In the genomic region with DNA sequence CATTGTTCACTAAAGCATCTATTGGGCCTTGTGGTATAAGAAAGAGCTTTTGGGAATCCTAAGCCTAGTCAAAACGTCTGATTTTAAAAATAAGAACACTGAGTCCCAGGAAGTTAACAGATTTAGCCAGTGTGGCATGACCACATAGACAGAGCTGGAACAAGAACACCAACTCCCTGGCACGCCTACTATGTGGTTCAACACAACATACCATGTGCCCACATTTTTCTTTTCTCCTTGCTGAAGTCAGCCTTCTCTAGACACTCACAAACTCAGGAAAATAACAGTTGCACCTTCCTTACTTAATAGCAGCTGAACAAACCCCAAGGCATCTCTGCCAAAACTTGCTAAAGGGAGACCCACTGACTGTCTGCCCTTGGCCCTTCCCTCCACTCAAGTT, we compare ENCODE assay signal across 14 cellular contexts.
"Had no signal": no experiment of that assay in that cellular context is flagged by ENCODE, and none has a peak within 500 bp of the region (broad histone marks: within the 10 kb centered on the region; RNA-seq: fewer than 3 reads in every experiment).

No MANE protein-coding gene starts in this region.

- H3K36me3 ChIP-seq: colonic mucosa, gastrocnemius medialis had no signal

- H3K27ac ChIP-seq: colonic mucosa, gastrocnemius medialis, testis, VCaP had no signal

- H3K9me3 ChIP-seq: colonic mucosa, gastrocnemius medialis, mucosa of descending colon, testis had no signal

- H3K4me2 ChIP-seq: smooth muscle cell had no signal

- H3K4me1 ChIP-seq: colonic mucosa, gastrocnemius medialis, testis had no signal

- FAIRE-seq: astrocyte had no signal

- H3K27me3 ChIP-seq: colonic mucosa, gastrocnemius medialis, testis had no signal

- H3K4me3 ChIP-seq: colonic mucosa, gastrocnemius medialis, mucosa of descending colon, smooth muscle cell, testis had no signal

- DNase-seq: activated CD4-positive, alpha-beta memory T cell treated with anti-CD3 and anti-CD28 coated beads for 36 hours; activated naive CD4-positive, alpha-beta T cell treated with anti-CD3 and anti-CD28 coated beads, Interleukin-2, amount 10 ng/mL, durations not matched to agents 7 days and 5 days; activated T-cell treated with anti-CD3 and anti-CD28 coated beads, Interleukin-2, amount 50 U/mL, for 24 hours; caudate nucleus; colonic mucosa; gastrocnemius medialis; mucosa of descending colon; natural killer cell; right cardiac atrium; stimulated activated naive CD8-positive, alpha-beta T cell treated with anti-CD3 and anti-CD28 coated beads, Interleukin-15, amount 100 ng/mL, for 72 hours; testis had no signal
